11 cellular contexts compared by ENCODE assay signal in the genomic region with DNA sequence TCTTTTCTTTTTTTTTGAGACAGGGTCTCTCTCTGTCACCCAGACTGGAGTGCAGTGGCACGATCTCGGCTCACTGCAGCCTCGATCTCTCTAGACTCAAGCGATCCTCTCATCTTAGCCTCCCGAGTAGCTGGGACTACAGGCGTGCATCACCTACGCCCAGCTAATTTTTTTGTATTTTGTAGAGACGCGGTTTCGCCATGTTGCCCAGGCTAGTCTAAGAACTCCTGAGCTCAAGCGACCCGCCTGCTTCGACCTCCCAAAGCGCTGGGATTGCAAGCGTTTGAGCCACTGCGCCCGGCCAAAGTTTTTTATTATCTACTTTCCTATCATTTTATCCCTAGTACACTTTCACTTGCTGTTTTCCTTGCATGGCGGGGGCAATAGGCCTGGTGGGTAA. TPM values are rescaled to one million over a fixed set of nuclear protein-coding genes. Genes with fewer than 3 reads are reported as not detected.
DNase-seq lines count a peak whose midpoint lies in the region; TF ChIP-seq lines count a peak whose summit lies in the region.
"Had no signal": no experiment of that assay in that cellular context is flagged by ENCODE, and none has a peak within 500 bp of the region (broad histone marks: within the 10 kb centered on the region; RNA-seq: fewer than 3 reads in every experiment).

No MANE protein-coding gene starts in this region.

- H3K27ac ChIP-seq in VCaP (peak overlapping the region; percentile 79), stomach (peak overlapping the region in 3 of 5 donors; percentile 92 to 95 (median 94)), WERI-Rb-1 (no peak overlapping the region)

- no peaks in the 10 kb centered on the region for H3K9me3 Mint-ChIP-seq in activated T-cell treated with anti-CD3 and anti-CD28 coated beads, Interleukin-2, amount 50 U/mL, for 24 hours
- no peaks in the 10 kb centered on the region for H3K9me3 Mint-ChIP-seq in glutamatergic neuron (ENCODE audit: unreplicated experiment)

- H3K27me3 ChIP-seq in stomach (no peaks in the 10 kb centered on the region), WERI-Rb-1 (ENCODE audit: insufficient read depth, low read depth, severe bottlenecking) (no peaks in the 10 kb centered on the region)

- no peaks in the 10 kb centered on the region for H3K27me3 Mint-ChIP-seq in activated T-cell treated with anti-CD3 and anti-CD28 coated beads, Interleukin-2, amount 50 U/mL, for 24 hours
- peaks cover 2% of the 10 kb centered on the region for H3K27me3 Mint-ChIP-seq in glutamatergic neuron (ENCODE audit: unreplicated experiment)

- 82 to 93% (median 86%) methylated on average over 18 of the region's 18 CpGs for WGBS in stomach, 5 donors

- TF ChIP-seq CTCF in VCaP (conservative IDR thresholded peaks at IDR 0.05) (no peak), glutamatergic neuron (IDR thresholded peaks at IDR 0.05; ENCODE audit: partially characterized antibody, unreplicated experiment) (no peak), stomach (IDR thresholded peaks at IDR 0.05) (no peak), GM10266 (IDR thresholded peaks at IDR 0.05; ENCODE audit: control insufficient read depth, insufficient read depth, low read depth, missing control alignments) (no peak), WERI-Rb-1 (IDR thresholded peaks at IDR 0.05; ENCODE audit: low read depth, low read length) (no peak)

- no peak for DNase-seq in activated T-cell treated with anti-CD3 and anti-CD28 coated beads, Interleukin-2, amount 50 U/mL, for 24 hours
- no peak for DNase-seq in activated T-cell treated with anti-CD3 and anti-CD28 coated beads, Interleukin-2, amount 50 U/mL, for 1 hour
- no peak for DNase-seq in glutamatergic neuron
- DNase-seq in stomach = no peak
- no peak for DNase-seq in GM10266 (ENCODE audit: extremely low spot score)
- no peak for DNase-seq in WERI-Rb-1
- no peak for DNase-seq in cardiac septum (ENCODE audit: low spot score)
- DNase-seq: amygdala had no signal

- H3K27ac Mint-ChIP-seq in activated T-cell treated with anti-CD3 and anti-CD28 coated beads, Interleukin-2, amount 50 U/mL, for 24 hours = peak overlapping the region; percentile 96
- H3K27ac Mint-ChIP-seq in glutamatergic neuron (ENCODE audit: unreplicated experiment) = no peak overlapping the region

- H3K4me3 Mint-ChIP-seq in activated T-cell treated with anti-CD3 and anti-CD28 coated beads, Interleukin-2, amount 50 U/mL, for 24 hours = peak overlapping the region; percentile 88
- H3K4me3 Mint-ChIP-seq in glutamatergic neuron (ENCODE audit: unreplicated experiment) = peak overlapping the region; percentile 99

- TF ChIP-seq POLR2A in stomach (IDR thresholded peaks at IDR 0.05) = no peak

- peaks cover 9 to 35% (median 18%) of the 10 kb centered on the region in 4 donors for H3K4me1 ChIP-seq in stomach

- peaks cover 57% of the 10 kb centered on the region for H3K4me1 Mint-ChIP-seq in activated T-cell treated with anti-CD3 and anti-CD28 coated beads, Interleukin-2, amount 50 U/mL, for 24 hours (ENCODE audit: low read depth)
- peaks cover 5% of the 10 kb centered on the region for H3K4me1 Mint-ChIP-seq in glutamatergic neuron (ENCODE audit: low read depth, unreplicated experiment)

- peaks cover 60% of the 10 kb centered on the region for H3K36me3 Mint-ChIP-seq in activated T-cell treated with anti-CD3 and anti-CD28 coated beads, Interleukin-2, amount 50 U/mL, for 24 hours (ENCODE audit: low read depth)
- H3K36me3 Mint-ChIP-seq in glutamatergic neuron (ENCODE audit: unreplicated experiment) = no peaks in the 10 kb centered on the region

- H3K4me3 ChIP-seq in stomach (peak overlapping the region in 3 of 4 donors; percentile 68 to 92 (median 84)), WERI-Rb-1 (ENCODE audit: low read depth, low read length) (no peak overlapping the region)

- TF ChIP-seq EP300 in stomach (IDR thresholded peaks at IDR 0.05) = no peak

- intact Hi-C loops in stomach (cut with DNase I; ENCODE audit: low total_unique reads) = no loop called here
- intact Hi-C loops in cardiac septum (cut with DNase I) = loop anchor here (5.0 kb wide), 1 partner anchor 152 kb away; the partner anchor contains the start of gene CENPC

- H3K36me3 ChIP-seq in stomach (peaks cover 0 to 11% (median 3%) of the 10 kb centered on the region in 4 donors), WERI-Rb-1 (peaks cover 14% of the 10 kb centered on the region)

- H3K9me3 ChIP-seq in stomach = no peaks in the 10 kb centered on the region
- H3K9me3 ChIP-seq in WERI-Rb-1 (ENCODE audit: severe bottlenecking) = no peaks in the 10 kb centered on the region

RNA-seq across cellular contexts. Expression of gene UBA6, which starts 1.4 kb away (rescaled TPM):
- total RNA-seq in glutamatergic neuron (ENCODE audit: unreplicated experiment) = 85.7 TPM
- total RNA-seq in stomach = 100 to 1,000 TPM in 1 of 5 donors, 10 to 100 TPM in 3, 1 to 10 TPM in 1; 5.8 to 253 (median 35.4) TPM
- polyA plus RNA-seq in stomach = 1 to 10 TPM; 2.0 to 7.3 (median 4.9) TPM
- 24.0 TPM for total RNA-seq in cardiac septum

RNA-seq across cellular contexts. Expression of gene GNRHR, which starts 54.6 kb away (rescaled TPM):
- not detected for total RNA-seq in glutamatergic neuron (ENCODE audit: unreplicated experiment)
- total RNA-seq in stomach = not detected
- not detected for polyA plus RNA-seq in stomach
- not detected for total RNA-seq in cardiac septum
- total RNA-seq: lung microvascular endothelial cell, NCI-H460 had no signal
